In the genomic region with DNA sequence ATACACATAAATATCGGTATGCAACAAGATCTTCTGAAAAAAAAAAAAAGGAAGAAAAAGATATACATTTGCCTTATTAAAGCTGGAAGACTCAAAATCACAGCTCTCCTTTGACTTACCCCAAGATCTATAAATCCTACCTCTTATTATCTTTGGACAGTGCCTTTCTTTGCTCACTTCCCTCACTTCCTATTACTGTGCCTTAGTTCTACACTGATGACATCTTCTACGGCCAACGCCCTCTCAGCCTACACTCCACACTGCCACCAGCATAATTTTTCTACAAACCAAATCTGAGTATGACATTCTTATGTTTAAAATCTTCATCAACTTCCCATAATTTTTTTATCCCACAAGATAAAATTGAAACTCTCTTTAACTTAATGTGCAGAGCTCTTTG, we compare ENCODE assay signal across 26 cellular contexts.
"Had no signal": no experiment of that assay in that cellular context is flagged by ENCODE, and none has a peak within 500 bp of the region (broad histone marks: within the 10 kb centered on the region; RNA-seq: fewer than 3 reads in every experiment).

No MANE protein-coding gene starts in this region.

- H3K27me3 Mint-ChIP-seq: stimulated activated naive B cell treated with anti-CD40 and anti-IgM and Interleukin-4, amounts not matched to agents 10 μg/mL and 1 μg/mL and 100 μg/mL, for 72 hours; stimulated activated naive CD8-positive, alpha-beta T cell treated with anti-CD3 and anti-CD28 coated beads, Interleukin-15, Interleukin-2, amounts not matched to agents 100 ng/mL and 50 ng/mL, for 24 hours had no signal

- H3K9me3 Mint-ChIP-seq: natural killer cell; nephron; neural progenitor cell; stimulated activated effector memory CD8-positive, alpha-beta T cell treated with anti-CD3 and anti-CD28 coated beads, Interleukin-12 subunit alpha, Interleukin-12 subunit beta, amount 100 ng/mL, for 72 hours; stimulated activated naive B cell treated with anti-CD40 and anti-IgM and Interleukin-4, amounts not matched to agents 10 μg/mL and 1 μg/mL and 100 μg/mL, for 72 hours; stimulated activated naive CD8-positive, alpha-beta T cell treated with anti-CD3 and anti-CD28 coated beads, Interleukin-15, Interleukin-2, amounts not matched to agents 100 ng/mL and 50 ng/mL, for 24 hours had no signal

- H3K9me3 ChIP-seq: pancreas, prostate gland, right lobe of liver, sigmoid colon, stomach, thoracic aorta, thyroid gland, tibial nerve, upper lobe of left lung, vagina had no signal

- FAIRE-seq: urothelium cell line had no signal

- H3K4me1 Mint-ChIP-seq: natural killer cell; nephron; neural progenitor cell; stimulated activated effector memory CD8-positive, alpha-beta T cell treated with anti-CD3 and anti-CD28 coated beads, Interleukin-12 subunit alpha, Interleukin-12 subunit beta, amount 100 ng/mL, for 72 hours; stimulated activated naive B cell treated with anti-CD40 and anti-IgM and Interleukin-4, amounts not matched to agents 10 μg/mL and 1 μg/mL and 100 μg/mL, for 72 hours had no signal

- H3K4me3 Mint-ChIP-seq: natural killer cell; nephron; neural progenitor cell; stimulated activated effector memory CD8-positive, alpha-beta T cell treated with anti-CD3 and anti-CD28 coated beads, Interleukin-12 subunit alpha, Interleukin-12 subunit beta, amount 100 ng/mL, for 72 hours; stimulated activated naive B cell treated with anti-CD40 and anti-IgM and Interleukin-4, amounts not matched to agents 10 μg/mL and 1 μg/mL and 100 μg/mL, for 72 hours; stimulated activated naive CD8-positive, alpha-beta T cell treated with anti-CD3 and anti-CD28 coated beads, Interleukin-15, Interleukin-2, amounts not matched to agents 100 ng/mL and 50 ng/mL, for 24 hours had no signal

- H3K27ac Mint-ChIP-seq: nephron; neural progenitor cell; stimulated activated effector memory CD8-positive, alpha-beta T cell treated with anti-CD3 and anti-CD28 coated beads, Interleukin-12 subunit alpha, Interleukin-12 subunit beta, amount 100 ng/mL, for 72 hours; stimulated activated naive B cell treated with anti-CD40 and anti-IgM and Interleukin-4, amounts not matched to agents 10 μg/mL and 1 μg/mL and 100 μg/mL, for 72 hours; stimulated activated naive CD8-positive, alpha-beta T cell treated with anti-CD3 and anti-CD28 coated beads, Interleukin-15, Interleukin-2, amounts not matched to agents 100 ng/mL and 50 ng/mL, for 24 hours had no signal

- ATAC-seq: natural killer cell; pancreas; right cardiac atrium; right lobe of liver; stimulated activated effector memory CD8-positive, alpha-beta T cell treated with anti-CD3 and anti-CD28 coated beads, Interleukin-12 subunit alpha, Interleukin-12 subunit beta, amount 100 ng/mL, for 72 hours; stimulated activated naive B cell treated with anti-CD40 and anti-IgM and Interleukin-4, amounts not matched to agents 10 μg/mL and 1 μg/mL and 100 μg/mL, for 72 hours had no signal

- DNase-seq: natural killer cell; occipital lobe; pancreas; right cardiac atrium; right lobe of liver; sigmoid colon; small intestine; stimulated activated CD4-positive, alpha-beta T cell treated with anti-CD3 and anti-CD28 coated beads, Interleukin-15, amount 100 ng/mL, for 24 hours; stimulated activated CD4-positive, alpha-beta T cell treated with anti-CD3 and anti-CD28 coated beads, Interleukin-2, amount 100 ng/mL, for 24 hours; stimulated activated CD4-positive, alpha-beta T cell treated with anti-CD3 and anti-CD28 coated beads, Interleukin-2, amount 100 ng/mL, for 48 hours; stimulated activated CD4-positive, alpha-beta T cell treated with anti-CD3 and anti-CD28 coated beads, Interleukin-4, amount 100 ng/mL, for 24 hours; stimulated activated naive B cell treated with anti-CD40 and anti-IgM and Interleukin-4, amounts not matched to agents 10 μg/mL and 1 μg/mL and 100 μg/mL, for 72 hours; stimulated activated naive CD4-positive, alpha-beta T cell treated with Interleukin-2 at 50 U/mL for 16 hours; stomach; thyroid gland; trophoblast cell; upper lobe of left lung had no signal
